ENCODE assay signal across 1 cellular context in the genomic region with DNA sequence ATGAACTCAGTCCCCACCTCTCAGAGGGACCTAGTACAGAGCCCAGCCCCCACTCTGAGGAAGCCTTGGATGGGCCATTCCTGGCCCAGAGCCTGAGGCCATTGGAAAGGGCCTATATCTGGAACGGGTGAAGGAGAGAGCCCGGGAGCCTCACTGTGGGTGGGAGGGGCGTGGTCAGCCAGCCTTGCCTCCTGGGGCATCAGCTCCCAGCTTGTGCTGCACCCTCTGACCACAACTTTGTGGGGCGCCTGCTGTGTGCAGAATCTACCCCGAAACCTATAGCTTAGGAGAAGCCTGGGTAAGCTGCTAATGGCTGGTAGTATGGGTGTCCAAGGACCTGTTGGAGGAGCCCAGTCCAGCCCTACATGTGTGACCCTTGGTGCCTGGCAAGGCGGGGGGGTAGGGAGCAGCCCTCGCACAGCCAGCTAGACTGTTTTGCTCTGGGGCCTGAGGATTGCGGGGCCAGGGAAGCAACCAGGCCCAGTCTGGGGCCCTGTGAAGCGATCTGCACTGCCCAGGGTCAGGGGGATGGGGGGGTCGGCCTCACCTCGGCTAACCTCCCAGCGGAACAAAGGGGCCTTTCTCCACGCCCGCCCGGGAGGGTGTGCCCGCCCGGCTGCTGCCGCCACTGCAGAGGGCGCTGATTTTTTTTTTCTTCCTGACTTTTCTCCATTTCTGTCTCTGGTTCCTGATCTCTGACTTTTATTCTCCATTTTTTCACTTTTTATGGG.
TF ChIP-seq lines count a peak whose summit lies in the region.

No MANE protein-coding gene starts in this region.

TF ChIP-seq in HepG2, 621 proteins besides CTCF, POLR2A, EP300 and RAD21 (continued from another document and continues in another):
- no peak for TF ChIP-seq SRSF4 (IDR thresholded peaks at IDR 0.05; ENCODE audit: low read depth, low read length, poor library complexity, severe bottlenecking)
- TF ChIP-seq PHF21A (CRISPR knock-in tag; IDR thresholded peaks at IDR 0.05), result peak; percentile 82
- TF ChIP-seq RBM22 (optimal IDR thresholded peaks at IDR 0.05; ENCODE audit: low read length), result peak; percentile 54
- TF ChIP-seq ELF3 (CRISPR knock-in tag; IDR thresholded peaks at IDR 0.05), result peak; percentile 52
- TF ChIP-seq CREB1 (IDR thresholded peaks at IDR 0.05), result no peak
- TF ChIP-seq CREB1 (CRISPR knock-in tag; IDR thresholded peaks at IDR 0.05), result no peak
- TF ChIP-seq ARNT (IDR thresholded peaks at IDR 0.05), result no peak
- no peak for TF ChIP-seq PRDM10 (CRISPR knock-in tag; IDR thresholded peaks at IDR 0.05; ENCODE audit: low read depth)
- peak; percentile 92 for TF ChIP-seq NCOA2 (CRISPR knock-in tag; IDR thresholded peaks at IDR 0.05)
- peak; percentile 50; the same call in 1 of the 2 replicates for TF ChIP-seq ETV5 (CRISPR knock-in tag; IDR thresholded peaks at IDR 0.05; ENCODE audit: borderline replicate concordance)
- no peak for TF ChIP-seq SNAI1 (CRISPR knock-in tag; IDR thresholded peaks at IDR 0.05; ENCODE audit: borderline replicate concordance)
- TF ChIP-seq ZNF121 (CRISPR knock-in tag; IDR thresholded peaks at IDR 0.05), result peak; percentile 65
- no peak for TF ChIP-seq ZNF556 (CRISPR knock-in tag; IDR thresholded peaks at IDR 0.05; ENCODE audit: borderline replicate concordance)
- no peak for TF ChIP-seq MED8 (CRISPR knock-in tag; IDR thresholded peaks at IDR 0.05; ENCODE audit: insufficient replicate concordance)
- TF ChIP-seq NR3C1 (CRISPR knock-in tag; IDR thresholded peaks at IDR 0.05), result no peak
- TF ChIP-seq ZNF709 (CRISPR knock-in tag; IDR thresholded peaks at IDR 0.05), result no peak; the same call in 1 of the 2 replicates
- no peak for TF ChIP-seq SRF (IDR thresholded peaks at IDR 0.05; ENCODE audit: low read depth, low read length)
- TF ChIP-seq, protein P1, sequence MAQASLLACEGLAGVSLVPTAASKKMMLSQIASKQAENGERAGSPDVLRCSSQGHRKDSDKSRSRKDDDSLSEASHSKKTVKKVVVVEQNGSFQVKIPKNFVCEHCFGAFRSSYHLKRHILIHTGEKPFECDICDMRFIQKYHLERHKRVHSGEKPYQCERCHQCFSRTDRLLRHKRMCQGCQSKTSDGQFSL (CRISPR knock-in tag; IDR thresholded peaks at IDR 0.05), result peak; percentile 94
- TF ChIP-seq KDM4B (CRISPR knock-in tag; IDR thresholded peaks at IDR 0.05), result no peak
- 0 out of 2 replicates have a peak, but pooled peaks have one; percentile 12 for TF ChIP-seq HOXA5 (CRISPR knock-in tag; IDR thresholded peaks at IDR 0.05)
- peak; percentile 74; the same call in 1 of the 2 replicates for TF ChIP-seq MAZ (IDR thresholded peaks at IDR 0.05; ENCODE audit: borderline replicate concordance, low read depth, low read length)
- no peak for TF ChIP-seq MAZ (CRISPR knock-in tag; IDR thresholded peaks at IDR 0.05; ENCODE audit: low read depth)
- no peak; the same call in 1 of the 2 replicates for TF ChIP-seq ZNF205 (CRISPR knock-in tag; IDR thresholded peaks at IDR 0.05)
- no peak for TF ChIP-seq ZNF382 (CRISPR knock-in tag; IDR thresholded peaks at IDR 0.05; ENCODE audit: borderline replicate concordance)
- TF ChIP-seq ZUFSP (CRISPR knock-in tag; IDR thresholded peaks at IDR 0.05; ENCODE audit: borderline replicate concordance), result no peak
- TF ChIP-seq ZNF878 (CRISPR knock-in tag; IDR thresholded peaks at IDR 0.05), result no peak
- TF ChIP-seq ZNF792 (CRISPR knock-in tag; IDR thresholded peaks at IDR 0.05), result no peak
- TF ChIP-seq ZNF24 (IDR thresholded peaks at IDR 0.05), result no peak
- TF ChIP-seq ZNF780A (CRISPR knock-in tag; IDR thresholded peaks at IDR 0.05), result no peak
- TF ChIP-seq MEIS1 (CRISPR knock-in tag; IDR thresholded peaks at IDR 0.05; ENCODE audit: borderline replicate concordance), result no peak; the same call in 1 of the 2 replicates
- peak; percentile 21; the same call in 1 of the 2 replicates for TF ChIP-seq IRF2 (CRISPR knock-in tag; IDR thresholded peaks at IDR 0.05)
- no peak for TF ChIP-seq EEA1 (CRISPR knock-in tag; IDR thresholded peaks at IDR 0.05; ENCODE audit: borderline replicate concordance)
- no peak for TF ChIP-seq ZNF652 (CRISPR knock-in tag; IDR thresholded peaks at IDR 0.05; ENCODE audit: borderline replicate concordance, low read depth)
- no peak for TF ChIP-seq AHR (CRISPR knock-in tag; IDR thresholded peaks at IDR 0.05)
- no peak for TF ChIP-seq RFXANK (CRISPR knock-in tag; IDR thresholded peaks at IDR 0.05)
- TF ChIP-seq HMGA1 (CRISPR knock-in tag; conservative IDR thresholded peaks at IDR 0.05), result no peak
- TF ChIP-seq JUND (CRISPR knock-in tag; IDR thresholded peaks at IDR 0.05), result 0 out of 2 replicates have a peak, but pooled peaks have one; percentile 49
- no peak; a peak in 1 of 4 replicates for TF ChIP-seq KLF16 (CRISPR knock-in tag; IDR thresholded peaks at IDR 0.05)
- TF ChIP-seq ZNF737 (CRISPR knock-in tag; IDR thresholded peaks at IDR 0.05; ENCODE audit: borderline replicate concordance), result no peak
- TF ChIP-seq DNMT3B (CRISPR knock-in tag; conservative IDR thresholded peaks at IDR 0.05), result no peak
- TF ChIP-seq ZNF460 (CRISPR knock-in tag; IDR thresholded peaks at IDR 0.05; ENCODE audit: borderline replicate concordance), result peak; percentile 44; the same call in 1 of the 2 replicates
- 0 out of 2 replicates have a peak, but pooled peaks have one; percentile 29 for TF ChIP-seq ESRRA (CRISPR knock-in tag; IDR thresholded peaks at IDR 0.05; ENCODE audit: low read depth)
- TF ChIP-seq, protein P2, sequence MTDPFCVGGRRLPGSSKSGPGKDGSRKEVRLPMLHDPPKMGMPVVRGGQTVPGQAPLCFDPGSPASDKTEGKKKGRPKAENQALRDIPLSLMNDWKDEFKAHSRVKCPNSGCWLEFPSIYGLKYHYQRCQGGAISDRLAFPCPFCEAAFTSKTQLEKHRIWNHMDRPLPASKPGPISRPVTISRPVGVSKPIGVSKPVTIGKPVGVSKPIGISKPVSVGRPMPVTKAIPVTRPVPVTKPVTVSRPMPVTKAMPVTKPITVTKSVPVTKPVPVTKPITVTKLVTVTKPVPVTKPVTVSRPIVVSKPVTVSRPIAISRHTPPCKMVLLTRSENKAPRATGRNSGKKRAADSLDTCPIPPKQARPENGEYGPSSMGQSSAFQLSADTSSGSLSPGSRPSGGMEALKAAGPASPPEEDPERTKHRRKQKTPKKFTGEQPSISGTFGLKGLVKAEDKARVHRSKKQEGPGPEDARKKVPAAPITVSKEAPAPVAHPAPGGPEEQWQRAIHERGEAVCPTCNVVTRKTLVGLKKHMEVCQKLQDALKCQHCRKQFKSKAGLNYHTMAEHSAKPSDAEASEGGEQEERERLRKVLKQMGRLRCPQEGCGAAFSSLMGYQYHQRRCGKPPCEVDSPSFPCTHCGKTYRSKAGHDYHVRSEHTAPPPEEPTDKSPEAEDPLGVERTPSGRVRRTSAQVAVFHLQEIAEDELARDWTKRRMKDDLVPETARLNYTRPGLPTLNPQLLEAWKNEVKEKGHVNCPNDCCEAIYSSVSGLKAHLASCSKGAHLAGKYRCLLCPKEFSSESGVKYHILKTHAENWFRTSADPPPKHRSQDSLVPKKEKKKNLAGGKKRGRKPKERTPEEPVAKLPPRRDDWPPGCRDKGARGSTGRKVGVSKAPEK (CRISPR knock-in tag; IDR thresholded peaks at IDR 0.05; ENCODE audit: borderline replicate concordance), result no peak
- TF ChIP-seq, protein P3, sequence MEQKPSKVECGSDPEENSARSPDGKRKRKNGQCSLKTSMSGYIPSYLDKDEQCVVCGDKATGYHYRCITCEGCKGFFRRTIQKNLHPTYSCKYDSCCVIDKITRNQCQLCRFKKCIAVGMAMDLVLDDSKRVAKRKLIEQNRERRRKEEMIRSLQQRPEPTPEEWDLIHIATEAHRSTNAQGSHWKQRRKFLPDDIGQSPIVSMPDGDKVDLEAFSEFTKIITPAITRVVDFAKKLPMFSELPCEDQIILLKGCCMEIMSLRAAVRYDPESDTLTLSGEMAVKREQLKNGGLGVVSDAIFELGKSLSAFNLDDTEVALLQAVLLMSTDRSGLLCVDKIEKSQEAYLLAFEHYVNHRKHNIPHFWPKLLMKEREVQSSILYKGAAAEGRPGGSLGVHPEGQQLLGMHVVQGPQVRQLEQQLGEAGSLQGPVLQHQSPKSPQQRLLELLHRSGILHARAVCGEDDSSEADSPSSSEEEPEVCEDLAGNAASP (CRISPR knock-in tag; IDR thresholded peaks at IDR 0.05; ENCODE audit: borderline replicate concordance), result peak; percentile 100
- TF ChIP-seq NR0B2 (CRISPR knock-in tag; IDR thresholded peaks at IDR 0.05), result no peak
- no peak for TF ChIP-seq ZNF496 (CRISPR knock-in tag; IDR thresholded peaks at IDR 0.05; ENCODE audit: insufficient replicate concordance)
- TF ChIP-seq NFRKB (IDR thresholded peaks at IDR 0.05), result no peak
- TF ChIP-seq ZNF605 (CRISPR knock-in tag; IDR thresholded peaks at IDR 0.05), result peak; percentile 39; the same call in 1 of the 2 replicates
- TF ChIP-seq, protein P4, sequence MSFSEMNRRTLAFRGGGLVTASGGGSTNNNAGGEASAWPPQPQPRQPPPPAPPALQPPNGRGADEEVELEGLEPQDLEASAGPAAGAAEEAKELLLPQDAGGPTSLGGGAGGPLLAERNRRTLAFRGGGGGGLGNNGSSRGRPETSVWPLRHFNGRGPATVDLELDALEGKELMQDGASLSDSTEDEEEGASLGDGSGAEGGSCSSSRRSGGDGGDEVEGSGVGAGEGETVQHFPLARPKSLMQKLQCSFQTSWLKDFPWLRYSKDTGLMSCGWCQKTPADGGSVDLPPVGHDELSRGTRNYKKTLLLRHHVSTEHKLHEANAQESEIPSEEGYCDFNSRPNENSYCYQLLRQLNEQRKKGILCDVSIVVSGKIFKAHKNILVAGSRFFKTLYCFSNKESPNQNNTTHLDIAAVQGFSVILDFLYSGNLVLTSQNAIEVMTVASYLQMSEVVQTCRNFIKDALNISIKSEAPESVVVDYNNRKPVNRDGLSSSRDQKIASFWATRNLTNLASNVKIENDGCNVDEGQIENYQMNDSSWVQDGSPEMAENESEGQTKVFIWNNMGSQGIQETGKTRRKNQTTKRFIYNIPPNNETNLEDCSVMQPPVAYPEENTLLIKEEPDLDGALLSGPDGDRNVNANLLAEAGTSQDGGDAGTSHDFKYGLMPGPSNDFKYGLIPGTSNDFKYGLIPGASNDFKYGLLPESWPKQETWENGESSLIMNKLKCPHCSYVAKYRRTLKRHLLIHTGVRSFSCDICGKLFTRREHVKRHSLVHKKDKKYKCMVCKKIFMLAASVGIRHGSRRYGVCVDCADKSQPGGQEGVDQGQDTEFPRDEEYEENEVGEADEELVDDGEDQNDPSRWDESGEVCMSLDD (CRISPR knock-in tag; IDR thresholded peaks at IDR 0.05; ENCODE audit: borderline replicate concordance), result peak; percentile 31; the same call in 1 of the 2 replicates
